26 cellular contexts compared by ENCODE assay signal in genomic region chr2:129436809-129437208, GRCh38.
"Had no signal": no experiment of that assay in that cellular context is flagged by ENCODE, and none has a peak within 500 bp of the region (broad histone marks: within the 10 kb centered on the region; RNA-seq: fewer than 3 reads in every experiment).

No MANE protein-coding gene starts in this region.

- H2AFZ ChIP-seq: neural progenitor cell had no signal

- H3K9me3 Mint-ChIP-seq: naive B cell; natural killer cell; nephron progenitor cell; neural progenitor cell; stimulated activated naive B cell treated with anti-CD40 and anti-IgM and Interleukin-4, amounts not matched to agents 10 μg/mL and 1 μg/mL and 100 μg/mL, for 72 hours; stimulated activated naive CD8-positive, alpha-beta T cell treated with anti-CD3 and anti-CD28 coated beads, Interleukin-15, Interleukin-2, amounts not matched to agents 100 ng/mL and 50 ng/mL, for 24 hours had no signal

- H3K4me3 ChIP-seq: left lung, lower lobe of right lung, neural progenitor cell, ovary, right atrium auricular region, skin epidermis, suprapubic skin, thoracic aorta, tibial artery, upper lobe of right lung had no signal

- DNase-seq: hippocampal formation; immature natural killer cell; left colon; left lung; lower lobe of right lung; mammary epithelial cell; mesenchymal stem cell; naive B cell; natural killer cell; nephron progenitor cell; ovary; stimulated activated CD4-positive, alpha-beta T cell treated with anti-CD3 and anti-CD28 coated beads, Interleukin-12 subunit alpha, Interleukin-12 subunit beta, amount 100 ng/mL, for 4 hours; stimulated activated CD4-positive, alpha-beta T cell treated with anti-CD3 and anti-CD28 coated beads, Interleukin-15, amount 100 ng/mL, for 24 hours; stimulated activated CD4-positive, alpha-beta T cell treated with anti-CD3 and anti-CD28 coated beads, Interleukin-2, amount 100 ng/mL, for 24 hours; stimulated activated CD4-positive, alpha-beta T cell treated with anti-CD3 and anti-CD28 coated beads, Interleukin-4, amount 100 ng/mL, for 1 hour; stimulated activated naive B cell treated with anti-CD40 and anti-IgM and Interleukin-4, amounts not matched to agents 10 μg/mL and 1 μg/mL and 100 μg/mL, for 72 hours; tibial artery; trophoblast cell; upper lobe of right lung had no signal

- H3K4me1 ChIP-seq: left lung, lower lobe of right lung, neural progenitor cell, right atrium auricular region, tibial artery, upper lobe of right lung had no signal

- H3K27me3 ChIP-seq: left lung, neural progenitor cell, ovary, right atrium auricular region, suprapubic skin, tibial artery, upper lobe of right lung had no signal

- H3K27ac ChIP-seq: left lung, lower lobe of right lung, neural progenitor cell, ovary, right atrium auricular region, suprapubic skin, thoracic aorta, tibial artery, upper lobe of right lung had no signal

- H3K36me3 ChIP-seq: left lung, lower lobe of right lung, neural progenitor cell, ovary, right atrium auricular region, suprapubic skin, thoracic aorta, tibial artery, upper lobe of right lung had no signal

- H3K4me3 Mint-ChIP-seq: immature natural killer cell; naive B cell; natural killer cell; nephron progenitor cell; neural progenitor cell; stimulated activated naive B cell treated with anti-CD40 and anti-IgM and Interleukin-4, amounts not matched to agents 10 μg/mL and 1 μg/mL and 100 μg/mL, for 72 hours; stimulated activated naive CD8-positive, alpha-beta T cell treated with anti-CD3 and anti-CD28 coated beads, Interleukin-15, Interleukin-2, amounts not matched to agents 100 ng/mL and 50 ng/mL, for 24 hours had no signal

- H3K9ac ChIP-seq: neural progenitor cell had no signal

- H3K27me3 Mint-ChIP-seq: stimulated activated naive CD8-positive, alpha-beta T cell treated with anti-CD3 and anti-CD28 coated beads, Interleukin-15, Interleukin-2, amounts not matched to agents 100 ng/mL and 50 ng/mL, for 24 hours had no signal

- H3K4me1 Mint-ChIP-seq: immature natural killer cell; natural killer cell; nephron progenitor cell; neural progenitor cell; stimulated activated naive B cell treated with anti-CD40 and anti-IgM and Interleukin-4, amounts not matched to agents 10 μg/mL and 1 μg/mL and 100 μg/mL, for 72 hours had no signal

- H3K9me3 ChIP-seq: left lung, lower lobe of right lung, ovary, right atrium auricular region, suprapubic skin, thoracic aorta, tibial artery, upper lobe of right lung had no signal

- H3K27ac Mint-ChIP-seq: immature natural killer cell; naive B cell; natural killer cell; nephron progenitor cell; neural progenitor cell; progenitor cell of endocrine pancreas; stimulated activated naive B cell treated with anti-CD40 and anti-IgM and Interleukin-4, amounts not matched to agents 10 μg/mL and 1 μg/mL and 100 μg/mL, for 72 hours; stimulated activated naive CD8-positive, alpha-beta T cell treated with anti-CD3 and anti-CD28 coated beads, Interleukin-15, Interleukin-2, amounts not matched to agents 100 ng/mL and 50 ng/mL, for 24 hours had no signal

- H3K4me2 ChIP-seq: neural progenitor cell had no signal

- H3K36me3 Mint-ChIP-seq: immature natural killer cell; naive B cell; natural killer cell; neural progenitor cell; stimulated activated naive B cell treated with anti-CD40 and anti-IgM and Interleukin-4, amounts not matched to agents 10 μg/mL and 1 μg/mL and 100 μg/mL, for 72 hours had no signal
